Comparison of ENCODE assay signal across 8 cellular contexts in the genomic region with DNA sequence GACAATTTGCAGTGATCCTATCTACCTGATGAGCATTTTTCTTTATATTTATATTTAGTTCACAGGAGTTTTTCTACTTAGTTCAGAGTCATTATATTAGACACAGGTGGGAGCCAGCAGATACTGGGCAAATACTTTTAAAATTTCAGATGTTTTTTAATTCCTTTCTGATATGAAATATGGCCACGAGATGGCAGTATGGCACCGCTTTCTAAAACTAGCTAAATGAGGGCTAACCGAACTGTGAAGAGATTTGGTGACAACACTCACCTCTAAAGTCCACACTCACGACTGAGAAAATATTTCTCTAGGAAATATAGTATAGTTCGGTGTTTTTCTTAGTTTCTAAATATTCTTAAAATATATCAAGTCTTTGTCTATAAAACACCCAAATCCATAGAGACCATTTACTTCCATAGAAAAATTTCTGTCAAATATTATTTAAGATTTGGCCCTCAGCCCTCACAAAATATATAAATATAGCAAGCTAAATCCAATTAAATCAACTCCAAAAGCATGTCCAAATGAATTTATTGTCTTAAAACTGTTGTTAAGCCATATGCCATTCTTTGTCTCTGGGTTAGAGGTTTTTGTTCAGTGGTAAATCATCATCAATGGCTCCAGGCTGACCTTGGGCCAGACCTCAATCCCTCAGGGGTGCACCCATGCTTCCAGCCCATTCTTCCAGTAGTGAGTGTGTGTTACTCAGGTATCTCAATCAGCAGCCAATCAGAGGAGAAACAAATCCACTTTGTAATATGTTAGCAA.
DNase-seq lines count a peak whose midpoint lies in the region; ATAC-seq and TF ChIP-seq lines count a peak whose summit lies in the region.

No MANE protein-coding gene starts in this region.

- H3K4me1 Mint-ChIP-seq in GM23338: peaks cover 17% of the 10 kb centered on the region

- H3K79me2 ChIP-seq in GM23338 (replicated peaks; ENCODE audit: insufficient read depth): peaks cover 22% of the 10 kb centered on the region

- no peaks in the 10 kb centered on the region for H4K20me1 ChIP-seq in GM23338 (replicated peaks; ENCODE audit: insufficient read depth)

- H3F3A ChIP-seq in GM23338 (replicated peaks; ENCODE audit: low read depth): no peaks in the 10 kb centered on the region

- no peak overlapping the region for H2AFZ ChIP-seq in GM23338

- H3K9me3 ChIP-seq in mucosa of descending colon: no peaks in the 10 kb centered on the region

- no peak overlapping the region for H3K27ac Mint-ChIP-seq in GM23338

- peak; percentile 18 for DNase-seq in AG09319 (ENCODE audit: extremely low read depth, low read depth)
- peak; percentile 82 for DNase-seq in GM23338 (ENCODE audit: low spot score)
- DNase-seq in NCI-H69 (lab: John Stamatoyannopoulos, UW): peak; percentile 84
- DNase-seq in activated CD4-positive, alpha-beta T cell treated with anti-CD3 and anti-CD28 coated beads, Interleukin-2, amount 50 U/mL, for 4 hours: peak; percentile 63 to 67
- peak in 4 of 10 donors; percentile 36 to 69 (median 48) for DNase-seq in dorsolateral prefrontal cortex
- peak in 1 of 3 donors; percentile 84 for DNase-seq in mucosa of descending colon
- peak; percentile 17 for DNase-seq in stimulated activated CD8-positive, alpha-beta memory T cell treated with anti-CD3 and anti-CD28 coated beads, Interleukin-7, amount 100 ng/mL, for 24 hours (ENCODE audit: low read depth)

- TF ChIP-seq CTCF in AG09319 (IDR thresholded peaks at IDR 0.05; ENCODE audit: low read depth, low read length) (peak; percentile 51), GM23338 (conservative IDR thresholded peaks at IDR 0.05; ENCODE audit: low read depth in 2 of 2) (peak; percentile 71 to 73), dorsolateral prefrontal cortex (IDR thresholded peaks at IDR 0.05 in 54 of 56, conservative IDR thresholded peaks at IDR 0.05 in 2 of 56; ENCODE audit: low read depth in 1 of 56, partially characterized antibody in 56 of 56) (peak; percentile 65 to 96 (median 83)), mucosa of descending colon (IDR thresholded peaks at IDR 0.05) (peak; percentile 38)

- peak overlapping the region; percentile 41; the same call in 1 of the 2 replicates for H3K27ac ChIP-seq in GM23338 (ENCODE audit: low read depth)
- no peak overlapping the region for H3K27ac ChIP-seq in dorsolateral prefrontal cortex

- H3K36me3 Mint-ChIP-seq in GM23338 (ENCODE audit: low read depth): peaks cover 33% of the 10 kb centered on the region

- no peak overlapping the region; the same call in 2 of the 3 replicates for H3K4me3 Mint-ChIP-seq in GM23338

- H3K27me3 ChIP-seq in GM23338 (ENCODE audit: insufficient read depth): no peaks in the 10 kb centered on the region
- H3K27me3 ChIP-seq in dorsolateral prefrontal cortex: no peaks in the 10 kb centered on the region

- intact Hi-C loops in dorsolateral prefrontal cortex (cut with DNase I): loop anchor here (1.0 to 10.0 kb wide), 4 partner anchors 191 to 804 kb away; no protein-coding TSS in a partner anchor
- intact Hi-C loops in mucosa of descending colon (cut with DNase I, micrococcal nuclease): loop anchor here (10.0 kb wide), 2 partner anchors 121 to 801 kb away; no protein-coding TSS in a partner anchor

- no peaks in the 10 kb centered on the region for H3K9me3 Mint-ChIP-seq in GM23338

- H3K9me2 ChIP-seq in GM23338 (ENCODE audit: insufficient read depth): no peaks in the 10 kb centered on the region

- ATAC-seq in GM23338: peak; percentile 72
- peak; percentile 60 for ATAC-seq in mucosa of descending colon
- ATAC-seq in HG03354 (IDR thresholded peaks at IDR 0.05; ENCODE audit: poor library complexity, severe bottlenecking, unreplicated experiment): no peak

- no peak overlapping the region for H3K4me2 ChIP-seq in GM23338

- H3K4me3 ChIP-seq in GM23338 (no peak overlapping the region), dorsolateral prefrontal cortex (no peak overlapping the region), mucosa of descending colon (no peak overlapping the region)

- H3K27me3 Mint-ChIP-seq in GM23338 (ENCODE audit: insufficient read depth, low read depth, poor library complexity): peaks cover 2% of the 10 kb centered on the region

- peaks cover 15% of the 10 kb centered on the region for H3K4me1 ChIP-seq in GM23338 (ENCODE audit: insufficient read depth)
- no peaks in the 10 kb centered on the region for H3K4me1 ChIP-seq in mucosa of descending colon (ENCODE audit: low read depth)

- H3K36me3 ChIP-seq in GM23338 (ENCODE audit: insufficient read depth) (peaks cover 7% of the 10 kb centered on the region; the same call in 1 of the 2 replicates), mucosa of descending colon (ENCODE audit: low read depth) (no peaks in the 10 kb centered on the region)

TF ChIP-seq in GM23338, 12 proteins besides CTCF, POLR2A, EP300 and RAD21:
- no peak for TF ChIP-seq ZNF114 (CRISPR knock-in tag; IDR thresholded peaks at IDR 0.05)
- no peak for TF ChIP-seq STAT1 (IDR thresholded peaks at IDR 0.05; ENCODE audit: unreplicated experiment)
- TF ChIP-seq JUNB (IDR thresholded peaks at IDR 0.05; ENCODE audit: unreplicated experiment): no peak
- TF ChIP-seq CREB1 (CRISPR knock-in tag; IDR thresholded peaks at IDR 0.05; ENCODE audit: low read depth): no peak
- no peak for TF ChIP-seq NANOG (IDR thresholded peaks at IDR 0.05; ENCODE audit: borderline replicate concordance)
- no peak for TF ChIP-seq ZNF331 (CRISPR knock-in tag; IDR thresholded peaks at IDR 0.05; ENCODE audit: low read depth)
- TF ChIP-seq, protein P1, sequence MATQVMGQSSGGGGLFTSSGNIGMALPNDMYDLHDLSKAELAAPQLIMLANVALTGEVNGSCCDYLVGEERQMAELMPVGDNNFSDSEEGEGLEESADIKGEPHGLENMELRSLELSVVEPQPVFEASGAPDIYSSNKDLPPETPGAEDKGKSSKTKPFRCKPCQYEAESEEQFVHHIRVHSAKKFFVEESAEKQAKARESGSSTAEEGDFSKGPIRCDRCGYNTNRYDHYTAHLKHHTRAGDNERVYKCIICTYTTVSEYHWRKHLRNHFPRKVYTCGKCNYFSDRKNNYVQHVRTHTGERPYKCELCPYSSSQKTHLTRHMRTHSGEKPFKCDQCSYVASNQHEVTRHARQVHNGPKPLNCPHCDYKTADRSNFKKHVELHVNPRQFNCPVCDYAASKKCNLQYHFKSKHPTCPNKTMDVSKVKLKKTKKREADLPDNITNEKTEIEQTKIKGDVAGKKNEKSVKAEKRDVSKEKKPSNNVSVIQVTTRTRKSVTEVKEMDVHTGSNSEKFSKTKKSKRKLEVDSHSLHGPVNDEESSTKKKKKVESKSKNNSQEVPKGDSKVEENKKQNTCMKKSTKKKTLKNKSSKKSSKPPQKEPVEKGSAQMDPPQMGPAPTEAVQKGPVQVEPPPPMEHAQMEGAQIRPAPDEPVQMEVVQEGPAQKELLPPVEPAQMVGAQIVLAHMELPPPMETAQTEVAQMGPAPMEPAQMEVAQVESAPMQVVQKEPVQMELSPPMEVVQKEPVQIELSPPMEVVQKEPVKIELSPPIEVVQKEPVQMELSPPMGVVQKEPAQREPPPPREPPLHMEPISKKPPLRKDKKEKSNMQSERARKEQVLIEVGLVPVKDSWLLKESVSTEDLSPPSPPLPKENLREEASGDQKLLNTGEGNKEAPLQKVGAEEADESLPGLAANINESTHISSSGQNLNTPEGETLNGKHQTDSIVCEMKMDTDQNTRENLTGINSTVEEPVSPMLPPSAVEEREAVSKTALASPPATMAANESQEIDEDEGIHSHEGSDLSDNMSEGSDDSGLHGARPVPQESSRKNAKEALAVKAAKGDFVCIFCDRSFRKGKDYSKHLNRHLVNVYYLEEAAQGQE (IDR thresholded peaks at IDR 0.05; ENCODE audit: unreplicated experiment): no peak
